Comparison of ENCODE assay signal across 1 cellular context in genomic region chr4:38154251-38154650, GRCh38.
TF ChIP-seq lines count a peak whose summit lies in the region.

No MANE protein-coding gene starts in this region.

TF ChIP-seq in HCT116, 20 proteins besides CTCF, POLR2A, EP300 and RAD21 (continued from another document):
- TF ChIP-seq, protein P1, sequence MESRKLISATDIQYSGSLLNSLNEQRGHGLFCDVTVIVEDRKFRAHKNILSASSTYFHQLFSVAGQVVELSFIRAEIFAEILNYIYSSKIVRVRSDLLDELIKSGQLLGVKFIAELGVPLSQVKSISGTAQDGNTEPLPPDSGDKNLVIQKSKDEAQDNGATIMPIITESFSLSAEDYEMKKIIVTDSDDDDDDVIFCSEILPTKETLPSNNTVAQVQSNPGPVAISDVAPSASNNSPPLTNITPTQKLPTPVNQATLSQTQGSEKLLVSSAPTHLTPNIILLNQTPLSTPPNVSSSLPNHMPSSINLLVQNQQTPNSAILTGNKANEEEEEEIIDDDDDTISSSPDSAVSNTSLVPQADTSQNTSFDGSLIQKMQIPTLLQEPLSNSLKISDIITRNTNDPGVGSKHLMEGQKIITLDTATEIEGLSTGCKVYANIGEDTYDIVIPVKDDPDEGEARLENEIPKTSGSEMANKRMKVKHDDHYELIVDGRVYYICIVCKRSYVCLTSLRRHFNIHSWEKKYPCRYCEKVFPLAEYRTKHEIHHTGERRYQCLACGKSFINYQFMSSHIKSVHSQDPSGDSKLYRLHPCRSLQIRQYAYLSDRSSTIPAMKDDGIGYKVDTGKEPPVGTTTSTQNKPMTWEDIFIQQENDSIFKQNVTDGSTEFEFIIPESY (IDR thresholded peaks at IDR 0.05; ENCODE audit: extremely low read depth, insufficient replicate concordance, low read length), result no peak
- TF ChIP-seq POLR2AphosphoS5 (IDR thresholded peaks at IDR 0.05; ENCODE audit: low read depth, low read length), result no peak
TF ChIP-seq in HCT116: peak in this region for 0.
